12 cellular contexts compared by ENCODE assay signal in the genomic region with DNA sequence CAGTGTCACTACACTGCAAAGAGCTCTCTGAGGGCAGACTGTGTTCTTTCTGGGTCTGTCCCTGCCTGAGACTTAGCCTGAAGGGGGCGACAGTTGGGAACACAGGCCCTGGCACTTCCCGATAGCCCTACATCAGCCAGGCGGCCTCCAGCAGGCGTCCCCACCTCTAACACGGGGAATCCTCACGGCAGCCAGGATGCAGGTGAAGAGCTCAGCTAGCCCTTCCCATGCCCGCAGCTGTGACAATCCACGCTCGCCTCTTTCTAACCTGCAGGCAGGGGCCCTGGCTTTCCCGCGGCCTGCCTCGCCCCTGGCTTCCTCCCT. TPM values are rescaled to one million over a fixed set of nuclear protein-coding genes. Genes with fewer than 3 reads are reported as not detected.
A peak's percentile ranks its signal among the peaks of the same experiment; 100 is the strongest.
DNase-seq lines count a peak whose midpoint lies in the region; ATAC-seq and TF ChIP-seq lines count a peak whose summit lies in the region.
"Had no signal": no experiment of that assay in that cellular context is flagged by ENCODE, and none has a peak within 500 bp of the region (broad histone marks: within the 10 kb centered on the region; RNA-seq: fewer than 3 reads in every experiment).

No MANE protein-coding gene starts in this region.

- no peaks in the 10 kb centered on the region for H3K9me3 Mint-ChIP-seq in activated B cell treated with CpG ODN at 0.5 μM for 24 hours

- H3K36me3 ChIP-seq in GM06990 (ENCODE audit: control insufficient read depth, insufficient read depth, low read length) = peaks cover 48% of the 10 kb centered on the region

- intact Hi-C loops in activated B cell treated with CpG ODN at 0.5 μM for 24 hours (cut with micrococcal nuclease) = no loop called here

- CTCF ChIA-PET in activated B cell treated with CpG ODN at 0.5 μM for 24 hours (lab: Charles Lee) = no interaction called here

- peak overlapping the region; percentile 73 for H3K27ac Mint-ChIP-seq in activated B cell treated with CpG ODN at 0.5 μM for 24 hours

- H3K4me3 ChIP-seq in GM06990 (replicated peaks; ENCODE audit: low read depth, low read length) = no peak overlapping the region
- H3K4me3 ChIP-seq: gastroesophageal sphincter had no signal

- H3K27me3 ChIP-seq in GM06990 (replicated peaks; ENCODE audit: control insufficient read depth, insufficient read depth, low read length) = no peaks in the 10 kb centered on the region
- H3K27me3 ChIP-seq: gastroesophageal sphincter had no signal

- H3K4me3 Mint-ChIP-seq in activated B cell treated with CpG ODN at 0.5 μM for 24 hours = no peak overlapping the region

- H3K27me3 Mint-ChIP-seq in activated B cell treated with CpG ODN at 0.5 μM for 24 hours = no peaks in the 10 kb centered on the region

- H3K4me1 Mint-ChIP-seq in activated B cell treated with CpG ODN at 0.5 μM for 24 hours = peaks cover 53% of the 10 kb centered on the region

- ATAC-seq in activated B cell treated with CpG ODN at 0.5 μM for 24 hours (ENCODE audit: low read depth) = no peak

- peaks cover 68% of the 10 kb centered on the region for H3K36me3 Mint-ChIP-seq in activated B cell treated with CpG ODN at 0.5 μM for 24 hours (ENCODE audit: low read depth)

- POLR2A ChIA-PET in activated B cell treated with CpG ODN at 0.5 μM for 24 hours (lab: Charles Lee) = interaction anchor here (1.1 to 1.8 kb wide), 3 partner anchors 10 to 311 kb away, joined by 3 to 5 read pairs (median 4); a partner anchor contains a TSS

- DNase-seq in 8988T (peak; percentile 69), GM06990 (ENCODE audit: extremely low read depth, insufficient read length) (no peak), activated B cell treated with CpG ODN at 0.5 μM for 24 hours (no peak), iPS-NIHi7 (ENCODE audit: extremely low spot score) (peak; percentile 68), hepatic stellate cell (ENCODE audit: low spot score) (no peak)
- DNase-seq in stimulated activated naive CD4-positive, alpha-beta T cell (lab: John Stamatoyannopoulos, UW) = no peak
- DNase-seq in activated CD8-positive, alpha-beta memory T cell treated with anti-CD3 and anti-CD28 coated beads, Interleukin-2, amount 50 U/mL, for 4 hours = no peak
- no peak for DNase-seq in activated CD4-positive, alpha-beta T cell treated with anti-CD3 and anti-CD28 coated beads, Interleukin-2, amount 50 U/mL, for 1 hour
- DNase-seq: activated CD4-positive, alpha-beta T cell treated with anti-CD3 and anti-CD28 coated beads, Interleukin-2, amount 50 U/mL, for 4 hours; NCI-H2171 treated with DMSO at 0.1 percent for 48 hours; SHP77 had no signal

- TF ChIP-seq CTCF in GM06990 (IDR thresholded peaks at IDR 0.05; ENCODE audit: insufficient read depth, low read length, poor library complexity, severe bottlenecking) (peak; percentile 14), activated B cell treated with CpG ODN at 0.5 μM for 24 hours (IDR thresholded peaks at IDR 0.05) (no peak)

RNA-seq across cellular contexts. Expression of a gene that starts 5.9 kb away (rescaled TPM):
- 40.7 and 45.7 TPM in 2 replicates for total RNA-seq in activated B cell treated with CpG ODN at 0.5 μM for 24 hours

RNA-seq across cellular contexts. Expression of a gene that starts 6.0 kb away (rescaled TPM):
- 3,786 and 4,134 TPM in 2 replicates for total RNA-seq in activated B cell treated with CpG ODN at 0.5 μM for 24 hours

RNA-seq across cellular contexts. Expression of a gene that starts 6.1 kb away (rescaled TPM):
- total RNA-seq in activated B cell treated with CpG ODN at 0.5 μM for 24 hours = 22.4 and 23.9 TPM in 2 replicates

RNA-seq across cellular contexts. Expression of a gene that starts 14.2 kb away (rescaled TPM):
- 33.6 and 38.9 TPM in 2 replicates for total RNA-seq in activated B cell treated with CpG ODN at 0.5 μM for 24 hours

RNA-seq across cellular contexts. Expression of a gene that starts 14.3 kb away (rescaled TPM):
- total RNA-seq in activated B cell treated with CpG ODN at 0.5 μM for 24 hours = 17.3 and 17.8 TPM in 2 replicates

Comparison
In these comparisons a context has a peak if more than half of its experiments do, and no peak if none do; other contexts are left out.
1. DNase-seq: peak in 8988T (single experiment) and iPS-NIHi7 (single experiment); none in GM06990 (single experiment), activated B cell treated with CpG ODN at 0.5 μM for 24 hours (single experiment), stimulated activated naive CD4-positive, alpha-beta T cell (0 of 6), hepatic stellate cell (single experiment), activated CD8-positive, alpha-beta memory T cell treated with anti-CD3 and anti-CD28 coated beads, Interleukin-2, amount 50 U/mL, for 4 hours (single experiment) and activated CD4-positive, alpha-beta T cell treated with anti-CD3 and anti-CD28 coated beads, Interleukin-2, amount 50 U/mL, for 1 hour (single experiment).